11 cellular contexts compared by ENCODE assay signal in genomic region chr2:11822746-11823411, GRCh38.
DNase-seq lines count a peak whose midpoint lies in the region; ATAC-seq and TF ChIP-seq lines count a peak whose summit lies in the region.
"Had no signal": no experiment of that assay in that cellular context is flagged by ENCODE, and none has a peak within 500 bp of the region (broad histone marks: within the 10 kb centered on the region; RNA-seq: fewer than 3 reads in every experiment).

No MANE protein-coding gene starts in this region.

- H2BK20ac ChIP-seq in IMR-90 (ENCODE audit: low read depth, low read length), result peak overlapping the region; percentile 26

- H3K27me3 ChIP-seq in IMR-90 (ENCODE audit: control insufficient read depth, insufficient read depth, low read length), result no peaks in the 10 kb centered on the region
- H3K27me3 ChIP-seq in mucosa of stomach (ENCODE audit: control insufficient read depth, insufficient read depth, low read length), result no peaks in the 10 kb centered on the region
- no peaks in the 10 kb centered on the region for H3K27me3 ChIP-seq in gastroesophageal sphincter

- intact Hi-C loops in IMR-90 (cut with micrococcal nuclease), result loop anchor here (10.0 kb wide), 1 partner anchor 592 kb away; no protein-coding TSS in a partner anchor

- CTCF ChIA-PET in IMR-90 (lab: Yijun Ruan, JAX), result interaction anchor here (0.6 kb wide), 1 partner anchor 860 kb away, joined by 3 read pairs; no protein-coding TSS in a partner anchor

- peak overlapping the region; percentile 60; the same call in 1 of the 2 replicates for H4K91ac ChIP-seq in IMR-90 (ENCODE audit: insufficient read depth, low read depth, low read length)

- peak overlapping the region; percentile 30; the same call in 1 of the 2 replicates for H2BK120ac ChIP-seq in IMR-90 (ENCODE audit: low read depth, low read length)

- no peak for TF ChIP-seq EP300 in gastroesophageal sphincter (IDR thresholded peaks at IDR 0.05)

- H3K4me3 ChIP-seq in IMR-90 (ENCODE audit: insufficient read depth, low read depth, low read length), result no peak overlapping the region
- no peak overlapping the region for H3K4me3 ChIP-seq in mucosa of stomach (ENCODE audit: low read length)
- no peak overlapping the region for H3K4me3 ChIP-seq in gastroesophageal sphincter
- H3K4me3 ChIP-seq: coronary artery had no signal

- no peak for TF ChIP-seq CTCF in 22Rv1 (IDR thresholded peaks at IDR 0.05)
- no peak for TF ChIP-seq CTCF in IMR-90 (conservative IDR thresholded peaks at IDR 0.05; ENCODE audit: low read depth, low read length)
- TF ChIP-seq CTCF in gastroesophageal sphincter (IDR thresholded peaks at IDR 0.05), result no peak

- no peaks in the 10 kb centered on the region for H3K79me1 ChIP-seq in IMR-90 (ENCODE audit: low read depth in 1 of 2, low read length in 2 of 2)

- peaks cover 14% of the 10 kb centered on the region for H3K9me1 ChIP-seq in IMR-90 (ENCODE audit: insufficient read depth, low read length)

- H3K23ac ChIP-seq in IMR-90 (ENCODE audit: low read depth, low read length), result peak overlapping the region; percentile 31; the same call in 1 of the 2 replicates

- no peak overlapping the region for H3K56ac ChIP-seq in IMR-90 (ENCODE audit: extremely low read depth, insufficient read depth, low read length)

- peak overlapping the region; percentile 56 for H3K4ac ChIP-seq in IMR-90 (ENCODE audit: low read depth, low read length)

- no peaks in the 10 kb centered on the region; the same call in 1 of the 2 replicates for H4K20me1 ChIP-seq in IMR-90 (ENCODE audit: insufficient read depth, low read length)

- H4K5ac ChIP-seq in IMR-90 (ENCODE audit: low read depth, low read length), result peak overlapping the region; percentile 4; the same call in 1 of the 2 replicates

- in situ Hi-C loops in IMR-90 (cut with MboI; ENCODE audit: low sequenced_read_pairs), result no loop called here
- in situ Hi-C loops in ACHN (cut with HindIII; ENCODE audit: low pct_ligation_motif_present, low pct_unique_long_range_greater_than_20kb, low sequenced_read_pairs), result no loop called here

- TF ChIP-seq POLR2A in IMR-90 (IDR thresholded peaks at IDR 0.05; ENCODE audit: low read depth, low read length) (no peak), gastroesophageal sphincter (IDR thresholded peaks at IDR 0.05) (no peak)

- no TSS peak for BruUV-seq in IMR-90 (replicated peaks; lab: Mats Ljungman, UMichigan)

- TF ChIP-seq RAD21 in IMR-90 (IDR thresholded peaks at IDR 0.05; ENCODE audit: low read length), result no peak

- H2AK9ac ChIP-seq in IMR-90 (replicated peaks; ENCODE audit: low read depth, low read length, poor library complexity), result no peak overlapping the region

- ATAC-seq in IMR-90 (ENCODE audit: low read depth), result peak; percentile 68
- ATAC-seq in esophagus mucosa, result peak; percentile 85
- no peak for ATAC-seq in gastroesophageal sphincter
- ATAC-seq in GM19467 (IDR thresholded peaks at IDR 0.05; ENCODE audit: unreplicated experiment), result no peak
- ATAC-seq: activated CD4-positive, CD25-positive, alpha-beta regulatory T cell treated with anti-CD3 and anti-CD28 coated beads, Interleukin-2, amount 50 U/mL, for 24 hours had no signal

- WGBS in IMR-90 (ENCODE audit: extremely low coverage in 2 of 2, insufficient read length in 1 of 2), 2 experiments, result 94% methylated on average over 2 of the region's 19 CpGs; no CpG with 5 or more reads in 1 of the 2 experiments
- 71 to 72% methylated on average over 3 to 9 of the region's 19 CpGs for WGBS in gastroesophageal sphincter (ENCODE audit: low coverage in 1 of 2), 2 donors

- H3K9ac ChIP-seq in IMR-90 (ENCODE audit: low read depth, low read length), result no peak overlapping the region
- H3K9ac ChIP-seq in mucosa of stomach (ENCODE audit: low read length), result peak overlapping the region; percentile 7

- H4K8ac ChIP-seq in IMR-90 (ENCODE audit: low read depth in 2 of 2, low read length in 2 of 2), result 0 out of 4 replicates have a peak overlapping the region, but pooled peaks of 1 of the 2 experiments have one; percentile 22

- 0 out of 2 replicates have a peak overlapping the region, but pooled peaks have one; percentile 7 for H2AK5ac ChIP-seq in IMR-90 (ENCODE audit: low read depth, low read length)

- H3K4me1 ChIP-seq in IMR-90 (ENCODE audit: control insufficient read depth, insufficient read depth, low read length) (peaks cover 17% of the 10 kb centered on the region), mucosa of stomach (ENCODE audit: control insufficient read depth, insufficient read depth, low read length) (peaks cover 27% of the 10 kb centered on the region), gastroesophageal sphincter (no peaks in the 10 kb centered on the region)

- H3K9me3 ChIP-seq in IMR-90 (ENCODE audit: control insufficient read depth, insufficient read depth, low read length) (no peaks in the 10 kb centered on the region), mucosa of stomach (ENCODE audit: control insufficient read depth, low read length) (no peaks in the 10 kb centered on the region), gastroesophageal sphincter (no peaks in the 10 kb centered on the region)

- peak overlapping the region; percentile 40 for H3K18ac ChIP-seq in IMR-90 (ENCODE audit: low read depth, low read length)

- H3K27ac ChIP-seq in 22Rv1, result peak overlapping the region; percentile 36; the same call in 1 of the 2 replicates
- peak overlapping the region; percentile 40 for H3K27ac ChIP-seq in IMR-90 (ENCODE audit: insufficient read depth, low read length)
- H3K27ac ChIP-seq in gastroesophageal sphincter, result no peak overlapping the region
- H3K27ac ChIP-seq: coronary artery had no signal

- no peak overlapping the region; the same call in 2 of the 3 replicates for H2BK15ac ChIP-seq in IMR-90 (ENCODE audit: low read depth, low read length)

- dilution Hi-C loops in IMR-90 (cut with HindIII; ENCODE audit: low sequenced_read_pairs, unreplicated experiment), result no loop called here

- DNase-seq in IMR-90 (peak; percentile 66), NCI-H774 (lab: John Stamatoyannopoulos, UW) (no peak), ACHN (no peak)
- DNase-seq: MV-4-11 had no signal

- POLR2A ChIA-PET in IMR-90 (lab: Charles Lee; ENCODE audit: unreplicated experiment), result no interaction called here

- H3K14ac ChIP-seq in IMR-90 (replicated peaks; ENCODE audit: low read depth, low read length), result no peak overlapping the region

- H3K4me2 ChIP-seq in IMR-90 (ENCODE audit: low read depth, low read length), result peak overlapping the region; percentile 29

- peak overlapping the region; percentile 25 for H2AFZ ChIP-seq in IMR-90 (replicated peaks; ENCODE audit: low read length, poor library complexity)

- peak overlapping the region; percentile 26 for H2BK5ac ChIP-seq in IMR-90 (ENCODE audit: low read depth, low read length, poor library complexity, severe bottlenecking)

- peaks cover 19% of the 10 kb centered on the region for H3K36me3 ChIP-seq in IMR-90 (ENCODE audit: control insufficient read depth, insufficient read depth, low read length)
- no peaks in the 10 kb centered on the region for H3K36me3 ChIP-seq in mucosa of stomach (ENCODE audit: control insufficient read depth, insufficient read depth, low read length)
- H3K36me3 ChIP-seq in gastroesophageal sphincter, result peaks cover 0 to 94% of the 10 kb centered on the region in 2 donors

TF ChIP-seq in IMR-90, 13 proteins besides CTCF, POLR2A, EP300 and RAD21:
- TF ChIP-seq RCOR1 (IDR thresholded peaks at IDR 0.05; ENCODE audit: insufficient replicate concordance, low read length) (no peak), RFX5 (IDR thresholded peaks at IDR 0.05; ENCODE audit: low read depth, low read length) (no peak), FOS (IDR thresholded peaks at IDR 0.05; ENCODE audit: low read depth, low read length) (no peak), BHLHE40 (IDR thresholded peaks at IDR 0.05; ENCODE audit: low read depth, low read length) (no peak), SMC3 (IDR thresholded peaks at IDR 0.05; ENCODE audit: low read depth, low read length) (no peak), NFE2L2 (IDR thresholded peaks at IDR 0.05; ENCODE audit: low read depth, low read length) (no peak), MAFK (IDR thresholded peaks at IDR 0.05; ENCODE audit: low read depth, low read length) (no peak), CHD1 (IDR thresholded peaks at IDR 0.05; ENCODE audit: low read depth, low read length) (no peak), MAZ (IDR thresholded peaks at IDR 0.05; ENCODE audit: borderline replicate concordance, low read depth, low read length) (no peak; the same call in 1 of the 2 replicates), CEBPB (IDR thresholded peaks at IDR 0.05; ENCODE audit: low read depth, low read length) (no peak), MXI1 (IDR thresholded peaks at IDR 0.05; ENCODE audit: borderline replicate concordance, low read depth, low read length) (no peak)

Comparison
In these comparisons a context has a peak if more than half of its experiments do, and no peak if none do; other contexts are left out.
1. H3K27ac ChIP-seq: peak in 22Rv1 (single experiment) and IMR-90 (single experiment); none in gastroesophageal sphincter (0 of 4).
2. ATAC-seq: peak in IMR-90 (single experiment) and esophagus mucosa (single experiment); none in gastroesophageal sphincter (single experiment) and GM19467 (single experiment).